In the genomic region with DNA sequence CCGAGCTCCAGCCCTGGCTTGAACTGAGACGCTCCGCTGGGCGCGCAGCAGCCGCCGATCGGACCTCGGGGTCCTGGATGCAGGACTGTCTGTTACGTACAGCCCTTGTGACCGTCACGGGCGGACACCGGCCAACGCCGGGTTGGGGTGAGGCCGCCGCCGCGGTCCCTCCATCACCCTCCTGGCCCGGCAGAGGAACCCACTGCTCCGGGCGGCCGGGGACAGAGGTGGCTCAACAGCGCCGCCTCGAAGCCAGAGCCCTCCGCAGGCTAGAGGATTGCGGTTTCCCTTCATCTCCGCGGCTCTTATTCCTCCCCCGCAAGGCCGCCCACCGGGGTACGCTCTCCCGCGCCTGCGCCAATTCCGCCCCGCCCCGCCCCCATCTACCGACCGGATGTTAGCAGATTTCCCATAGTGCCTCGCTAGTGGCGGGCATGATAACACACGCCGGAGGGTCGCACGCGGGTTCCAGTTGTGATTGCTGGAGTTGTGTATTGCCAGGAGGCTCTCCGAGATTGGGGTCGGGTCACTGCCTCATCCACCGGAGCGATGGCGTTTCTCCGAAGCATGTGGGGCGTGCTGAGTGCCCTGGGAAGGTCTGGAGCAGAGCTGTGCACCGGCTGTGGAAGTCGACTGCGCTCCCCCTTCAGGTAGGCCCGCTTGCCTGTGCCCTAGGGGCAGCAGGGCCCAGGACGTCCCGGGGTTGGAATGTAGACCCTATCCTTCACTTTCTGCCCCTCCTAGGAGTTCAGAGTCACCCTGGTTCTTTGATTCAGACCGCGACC, we compare ENCODE assay signal across 1 cellular context.
TF ChIP-seq lines count a peak whose summit lies in the region.

TSS of gene TFAM (plus strand) at position 412 of the 785 bp plus-strand sequence. CDS start at position 550, 138 bp downstream.

TF ChIP-seq in HepG2, 621 proteins besides CTCF, POLR2A, EP300 and RAD21 (continued from another document and continues in another):
- TF ChIP-seq, protein P1, sequence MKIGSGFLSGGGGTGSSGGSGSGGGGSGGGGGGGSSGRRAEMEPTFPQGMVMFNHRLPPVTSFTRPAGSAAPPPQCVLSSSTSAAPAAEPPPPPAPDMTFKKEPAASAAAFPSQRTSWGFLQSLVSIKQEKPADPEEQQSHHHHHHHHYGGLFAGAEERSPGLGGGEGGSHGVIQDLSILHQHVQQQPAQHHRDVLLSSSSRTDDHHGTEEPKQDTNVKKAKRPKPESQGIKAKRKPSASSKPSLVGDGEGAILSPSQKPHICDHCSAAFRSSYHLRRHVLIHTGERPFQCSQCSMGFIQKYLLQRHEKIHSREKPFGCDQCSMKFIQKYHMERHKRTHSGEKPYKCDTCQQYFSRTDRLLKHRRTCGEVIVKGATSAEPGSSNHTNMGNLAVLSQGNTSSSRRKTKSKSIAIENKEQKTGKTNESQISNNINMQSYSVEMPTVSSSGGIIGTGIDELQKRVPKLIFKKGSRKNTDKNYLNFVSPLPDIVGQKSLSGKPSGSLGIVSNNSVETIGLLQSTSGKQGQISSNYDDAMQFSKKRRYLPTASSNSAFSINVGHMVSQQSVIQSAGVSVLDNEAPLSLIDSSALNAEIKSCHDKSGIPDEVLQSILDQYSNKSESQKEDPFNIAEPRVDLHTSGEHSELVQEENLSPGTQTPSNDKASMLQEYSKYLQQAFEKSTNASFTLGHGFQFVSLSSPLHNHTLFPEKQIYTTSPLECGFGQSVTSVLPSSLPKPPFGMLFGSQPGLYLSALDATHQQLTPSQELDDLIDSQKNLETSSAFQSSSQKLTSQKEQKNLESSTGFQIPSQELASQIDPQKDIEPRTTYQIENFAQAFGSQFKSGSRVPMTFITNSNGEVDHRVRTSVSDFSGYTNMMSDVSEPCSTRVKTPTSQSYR (CRISPR knock-in tag; IDR thresholded peaks at IDR 0.05; ENCODE audit: borderline replicate concordance), result peak; percentile 91
- TF ChIP-seq FOXJ3 (CRISPR knock-in tag; IDR thresholded peaks at IDR 0.05; ENCODE audit: borderline replicate concordance) (no peak; the same call in 1 of the 2 replicates), MATR3 (CRISPR knock-in tag; IDR thresholded peaks at IDR 0.05) (no peak), ZNF546 (CRISPR knock-in tag; conservative IDR thresholded peaks at IDR 0.05) (peak; percentile 83; the same call in 1 of the 2 replicates), CENPT (CRISPR knock-in tag; IDR thresholded peaks at IDR 0.05; ENCODE audit: low read depth) (peak; percentile 67; the same call in 1 of the 2 replicates), CEBPB (IDR thresholded peaks at IDR 0.05; ENCODE audit: borderline replicate concordance, low read depth, low read length) (no peak), ZNF276 (CRISPR knock-in tag; IDR thresholded peaks at IDR 0.05; ENCODE audit: low read depth) (peak; percentile 87), NFE2L1 (CRISPR knock-in tag; IDR thresholded peaks at IDR 0.05; ENCODE audit: borderline replicate concordance) (no peak), BORCS8-MEF2B (CRISPR knock-in tag; IDR thresholded peaks at IDR 0.05) (peak; percentile 78), ZNF777 (CRISPR knock-in tag; IDR thresholded peaks at IDR 0.05) (peak; percentile 43; the same call in 1 of the 2 replicates), ZNF7 (CRISPR knock-in tag; IDR thresholded peaks at IDR 0.05) (no peak), MED13 (CRISPR knock-in tag; IDR thresholded peaks at IDR 0.05) (no peak; the same call in 1 of the 2 replicates), LRRFIP1 (CRISPR knock-in tag; conservative IDR thresholded peaks at IDR 0.05) (no peak), SALL1 (CRISPR knock-in tag; IDR thresholded peaks at IDR 0.05) (peak; percentile 81), YY1 (IDR thresholded peaks at IDR 0.05; ENCODE audit: insufficient read depth, insufficient replicate concordance, low read depth, low read length) (peak; percentile 90), CREB1 (IDR thresholded peaks at IDR 0.05) (0 out of 2 replicates have a peak, but pooled peaks have one; percentile 6), CREB1 (CRISPR knock-in tag; IDR thresholded peaks at IDR 0.05) (no peak), TCF7L2 (IDR thresholded peaks at IDR 0.05; ENCODE audit: low read depth, low read length) (no peak), PHF21A (CRISPR knock-in tag; IDR thresholded peaks at IDR 0.05) (peak; percentile 91), SMARCE1 (IDR thresholded peaks at IDR 0.05; ENCODE audit: borderline replicate concordance) (no peak), ZNF703 (CRISPR knock-in tag; IDR thresholded peaks at IDR 0.05; ENCODE audit: borderline replicate concordance) (no peak), ZNF672 (CRISPR knock-in tag; IDR thresholded peaks at IDR 0.05) (no peak), ZNF496 (CRISPR knock-in tag; IDR thresholded peaks at IDR 0.05; ENCODE audit: insufficient replicate concordance) (no peak), ZNF616 (CRISPR knock-in tag; IDR thresholded peaks at IDR 0.05; ENCODE audit: low read depth) (no peak), BCL6 (CRISPR knock-in tag; IDR thresholded peaks at IDR 0.05) (peak; percentile 33)
- TF ChIP-seq, protein P2, sequence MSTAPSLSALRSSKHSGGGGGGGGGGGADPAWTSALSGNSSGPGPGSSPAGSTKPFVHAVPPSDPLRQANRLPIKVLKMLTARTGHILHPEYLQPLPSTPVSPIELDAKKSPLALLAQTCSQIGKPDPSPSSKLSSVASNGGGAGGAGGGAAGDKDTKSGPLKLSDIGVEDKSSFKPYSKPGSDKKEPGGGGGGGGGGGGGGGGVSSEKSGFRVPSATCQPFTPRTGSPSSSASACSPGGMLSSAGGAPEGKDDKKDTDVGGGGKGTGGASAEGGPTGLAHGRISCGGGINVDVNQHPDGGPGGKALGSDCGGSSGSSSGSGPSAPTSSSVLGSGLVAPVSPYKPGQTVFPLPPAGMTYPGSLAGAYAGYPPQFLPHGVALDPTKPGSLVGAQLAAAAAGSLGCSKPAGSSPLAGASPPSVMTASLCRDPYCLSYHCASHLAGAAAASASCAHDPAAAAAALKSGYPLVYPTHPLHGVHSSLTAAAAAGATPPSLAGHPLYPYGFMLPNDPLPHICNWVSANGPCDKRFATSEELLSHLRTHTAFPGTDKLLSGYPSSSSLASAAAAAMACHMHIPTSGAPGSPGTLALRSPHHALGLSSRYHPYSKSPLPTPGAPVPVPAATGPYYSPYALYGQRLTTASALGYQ (CRISPR knock-in tag; IDR thresholded peaks at IDR 0.05), result no peak; the same call in 1 of the 2 replicates
- TF ChIP-seq, protein P3, sequence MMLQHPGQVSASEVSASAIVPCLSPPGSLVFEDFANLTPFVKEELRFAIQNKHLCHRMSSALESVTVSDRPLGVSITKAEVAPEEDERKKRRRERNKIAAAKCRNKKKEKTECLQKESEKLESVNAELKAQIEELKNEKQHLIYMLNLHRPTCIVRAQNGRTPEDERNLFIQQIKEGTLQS (CRISPR knock-in tag; IDR thresholded peaks at IDR 0.05), result no peak; the same call in 1 of the 2 replicates
- TF ChIP-seq, protein P4, sequence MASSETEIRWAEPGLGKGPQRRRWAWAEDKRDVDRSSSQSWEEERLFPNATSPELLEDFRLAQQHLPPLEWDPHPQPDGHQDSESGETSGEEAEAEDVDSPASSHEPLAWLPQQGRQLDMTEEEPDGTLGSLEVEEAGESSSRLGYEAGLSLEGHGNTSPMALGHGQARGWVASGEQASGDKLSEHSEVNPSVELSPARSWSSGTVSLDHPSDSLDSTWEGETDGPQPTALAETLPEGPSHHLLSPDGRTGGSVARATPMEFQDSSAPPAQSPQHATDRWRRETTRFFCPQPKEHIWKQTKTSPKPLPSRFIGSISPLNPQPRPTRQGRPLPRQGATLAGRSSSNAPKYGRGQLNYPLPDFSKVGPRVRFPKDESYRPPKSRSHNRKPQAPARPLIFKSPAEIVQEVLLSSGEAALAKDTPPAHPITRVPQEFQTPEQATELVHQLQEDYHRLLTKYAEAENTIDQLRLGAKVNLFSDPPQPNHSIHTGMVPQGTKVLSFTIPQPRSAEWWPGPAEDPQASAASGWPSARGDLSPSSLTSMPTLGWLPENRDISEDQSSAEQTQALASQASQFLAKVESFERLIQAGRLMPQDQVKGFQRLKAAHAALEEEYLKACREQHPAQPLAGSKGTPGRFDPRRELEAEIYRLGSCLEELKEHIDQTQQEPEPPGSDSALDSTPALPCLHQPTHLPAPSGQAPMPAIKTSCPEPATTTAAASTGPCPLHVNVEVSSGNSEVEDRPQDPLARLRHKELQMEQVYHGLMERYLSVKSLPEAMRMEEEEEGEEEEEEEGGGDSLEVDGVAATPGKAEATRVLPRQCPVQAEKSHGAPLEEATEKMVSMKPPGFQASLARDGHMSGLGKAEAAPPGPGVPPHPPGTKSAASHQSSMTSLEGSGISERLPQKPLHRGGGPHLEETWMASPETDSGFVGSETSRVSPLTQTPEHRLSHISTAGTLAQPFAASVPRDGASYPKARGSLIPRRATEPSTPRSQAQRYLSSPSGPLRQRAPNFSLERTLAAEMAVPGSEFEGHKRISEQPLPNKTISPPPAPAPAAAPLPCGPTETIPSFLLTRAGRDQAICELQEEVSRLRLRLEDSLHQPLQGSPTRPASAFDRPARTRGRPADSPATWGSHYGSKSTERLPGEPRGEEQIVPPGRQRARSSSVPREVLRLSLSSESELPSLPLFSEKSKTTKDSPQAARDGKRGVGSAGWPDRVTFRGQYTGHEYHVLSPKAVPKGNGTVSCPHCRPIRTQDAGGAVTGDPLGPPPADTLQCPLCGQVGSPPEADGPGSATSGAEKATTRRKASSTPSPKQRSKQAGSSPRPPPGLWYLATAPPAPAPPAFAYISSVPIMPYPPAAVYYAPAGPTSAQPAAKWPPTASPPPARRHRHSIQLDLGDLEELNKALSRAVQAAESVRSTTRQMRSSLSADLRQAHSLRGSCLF (CRISPR knock-in tag; IDR thresholded peaks at IDR 0.05; ENCODE audit: borderline replicate concordance), result no peak
- TF ChIP-seq, protein P5, sequence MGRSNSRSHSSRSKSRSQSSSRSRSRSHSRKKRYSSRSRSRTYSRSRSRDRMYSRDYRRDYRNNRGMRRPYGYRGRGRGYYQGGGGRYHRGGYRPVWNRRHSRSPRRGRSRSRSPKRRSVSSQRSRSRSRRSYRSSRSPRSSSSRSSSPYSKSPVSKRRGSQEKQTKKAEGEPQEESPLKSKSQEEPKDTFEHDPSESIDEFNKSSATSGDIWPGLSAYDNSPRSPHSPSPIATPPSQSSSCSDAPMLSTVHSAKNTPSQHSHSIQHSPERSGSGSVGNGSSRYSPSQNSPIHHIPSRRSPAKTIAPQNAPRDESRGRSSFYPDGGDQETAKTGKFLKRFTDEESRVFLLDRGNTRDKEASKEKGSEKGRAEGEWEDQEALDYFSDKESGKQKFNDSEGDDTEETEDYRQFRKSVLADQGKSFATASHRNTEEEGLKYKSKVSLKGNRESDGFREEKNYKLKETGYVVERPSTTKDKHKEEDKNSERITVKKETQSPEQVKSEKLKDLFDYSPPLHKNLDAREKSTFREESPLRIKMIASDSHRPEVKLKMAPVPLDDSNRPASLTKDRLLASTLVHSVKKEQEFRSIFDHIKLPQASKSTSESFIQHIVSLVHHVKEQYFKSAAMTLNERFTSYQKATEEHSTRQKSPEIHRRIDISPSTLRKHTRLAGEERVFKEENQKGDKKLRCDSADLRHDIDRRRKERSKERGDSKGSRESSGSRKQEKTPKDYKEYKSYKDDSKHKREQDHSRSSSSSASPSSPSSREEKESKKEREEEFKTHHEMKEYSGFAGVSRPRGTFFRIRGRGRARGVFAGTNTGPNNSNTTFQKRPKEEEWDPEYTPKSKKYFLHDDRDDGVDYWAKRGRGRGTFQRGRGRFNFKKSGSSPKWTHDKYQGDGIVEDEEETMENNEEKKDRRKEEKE (IDR thresholded peaks at IDR 0.05), result no peak
- TF ChIP-seq, protein P6, sequence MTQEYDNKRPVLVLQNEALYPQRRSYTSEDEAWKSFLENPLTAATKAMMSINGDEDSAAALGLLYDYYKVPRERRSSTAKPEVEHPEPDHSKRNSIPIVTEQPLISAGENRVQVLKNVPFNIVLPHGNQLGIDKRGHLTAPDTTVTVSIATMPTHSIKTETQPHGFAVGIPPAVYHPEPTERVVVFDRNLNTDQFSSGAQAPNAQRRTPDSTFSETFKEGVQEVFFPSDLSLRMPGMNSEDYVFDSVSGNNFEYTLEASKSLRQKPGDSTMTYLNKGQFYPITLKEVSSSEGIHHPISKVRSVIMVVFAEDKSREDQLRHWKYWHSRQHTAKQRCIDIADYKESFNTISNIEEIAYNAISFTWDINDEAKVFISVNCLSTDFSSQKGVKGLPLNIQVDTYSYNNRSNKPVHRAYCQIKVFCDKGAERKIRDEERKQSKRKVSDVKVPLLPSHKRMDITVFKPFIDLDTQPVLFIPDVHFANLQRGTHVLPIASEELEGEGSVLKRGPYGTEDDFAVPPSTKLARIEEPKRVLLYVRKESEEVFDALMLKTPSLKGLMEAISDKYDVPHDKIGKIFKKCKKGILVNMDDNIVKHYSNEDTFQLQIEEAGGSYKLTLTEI (CRISPR knock-in tag; conservative IDR thresholded peaks at IDR 0.05), result no peak
- TF ChIP-seq, protein P7, sequence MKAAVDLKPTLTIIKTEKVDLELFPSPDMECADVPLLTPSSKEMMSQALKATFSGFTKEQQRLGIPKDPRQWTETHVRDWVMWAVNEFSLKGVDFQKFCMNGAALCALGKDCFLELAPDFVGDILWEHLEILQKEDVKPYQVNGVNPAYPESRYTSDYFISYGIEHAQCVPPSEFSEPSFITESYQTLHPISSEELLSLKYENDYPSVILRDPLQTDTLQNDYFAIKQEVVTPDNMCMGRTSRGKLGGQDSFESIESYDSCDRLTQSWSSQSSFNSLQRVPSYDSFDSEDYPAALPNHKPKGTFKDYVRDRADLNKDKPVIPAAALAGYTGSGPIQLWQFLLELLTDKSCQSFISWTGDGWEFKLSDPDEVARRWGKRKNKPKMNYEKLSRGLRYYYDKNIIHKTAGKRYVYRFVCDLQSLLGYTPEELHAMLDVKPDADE (CRISPR knock-in tag; IDR thresholded peaks at IDR 0.05), result no peak
